8 cellular contexts compared by ENCODE assay signal in genomic region chr17:83080641-83081560, GRCh38. TPM values are rescaled to one million over a fixed set of nuclear protein-coding genes. Genes with fewer than 3 reads are reported as not detected.
DNase-seq lines count a peak whose midpoint lies in the region; ATAC-seq and TF ChIP-seq lines count a peak whose summit lies in the region.

No MANE protein-coding gene starts in this region.

- peak overlapping the region; percentile 72 for H3K27ac ChIP-seq in muscle layer of duodenum (ENCODE audit: low read length)
- H3K27ac ChIP-seq in tibial nerve: peak overlapping the region; percentile 91 to 97 (median 95)

- H3K9me3 ChIP-seq in muscle layer of duodenum (ENCODE audit: control insufficient read depth in 1 of 2, low read length in 2 of 2) (no peaks in the 10 kb centered on the region), tibial nerve (no peaks in the 10 kb centered on the region)

- WGBS in tibial nerve, 2 donors: 0 to 3% methylated on average over 39 to 58 of the region's 126 CpGs

- peak in 1 of 2 donors; percentile 2 for TF ChIP-seq EP300 in tibial nerve (IDR thresholded peaks at IDR 0.05)

- H3K4me1 ChIP-seq in muscle layer of duodenum (ENCODE audit: control insufficient read depth in 1 of 2, insufficient read depth in 2 of 2, low read length in 2 of 2) (peaks cover 12 to 41% of the 10 kb centered on the region in 2 donors), tibial nerve (peaks cover 0 to 64% (median 54%) of the 10 kb centered on the region in 4 donors)

- ATAC-seq in Right ventricle myocardium inferior: peak; percentile 20

- H3K36me3 ChIP-seq in muscle layer of duodenum (ENCODE audit: control insufficient read depth in 1 of 2, insufficient read depth in 2 of 2, low read length in 2 of 2) (peaks cover 8 to 11% of the 10 kb centered on the region in 2 donors), tibial nerve (peaks cover 0 to 15% (median 0%) of the 10 kb centered on the region in 3 donors)

- DNase-seq in Right ventricle myocardium inferior (ENCODE audit: missing footprints) (no peak), cardiac septum (ENCODE audit: low spot score) (no peak), epidermal melanocyte (ENCODE audit: insufficient read length, low spot score) (peak; percentile 34), tibial nerve (ENCODE audit: low spot score in 2 of 2) (no peak), NCI-H187 treated with DMSO at 0.1 percent for 48 hours (lab: John Stamatoyannopoulos, UW) (no peak), cortex of kidney (lab: John Stamatoyannopoulos, UW) (no peak)
- peak; percentile 24 to 46 for DNase-seq in activated CD4-positive, alpha-beta T cell treated with anti-CD3 and anti-CD28 coated beads, Interleukin-2, amount 50 U/mL, for 4 hours

- H3K27me3 ChIP-seq in muscle layer of duodenum (ENCODE audit: low read depth, low read length): no peaks in the 10 kb centered on the region
- H3K27me3 ChIP-seq in tibial nerve: no peaks in the 10 kb centered on the region

- H3K4me3 ChIP-seq in muscle layer of duodenum (ENCODE audit: low read depth in 1 of 2, low read length in 2 of 2) (peak overlapping the region; percentile 34 to 73), tibial nerve (peak overlapping the region; percentile 62 to 96 (median 84))

- no peak for TF ChIP-seq CTCF in tibial nerve (IDR thresholded peaks at IDR 0.05)

- TF ChIP-seq POLR2A in tibial nerve (IDR thresholded peaks at IDR 0.05): peak in 1 of 2 donors; percentile 19

- intact Hi-C loops in Right ventricle myocardium inferior (cut with DNase I) (loop anchor here (2.0 kb wide), 1 partner anchor 30 kb away; no protein-coding TSS in a partner anchor), cardiac septum (cut with DNase I) (no loop called here)

RNA-seq across cellular contexts. Expression of gene METRNL, which starts 1.5 kb away (rescaled TPM):
- 70.1 TPM for total RNA-seq in Right ventricle myocardium inferior
- 104 TPM for total RNA-seq in cardiac septum
- total RNA-seq in tibial nerve: 100 to 1,000 TPM; 112 to 162 (median 147) TPM

Comparison
In these comparisons a context has a peak if more than half of its experiments do, and no peak if none do; other contexts are left out.
1. DNase-seq: peak in activated CD4-positive, alpha-beta T cell treated with anti-CD3 and anti-CD28 coated beads, Interleukin-2, amount 50 U/mL, for 4 hours (2 of 2) and epidermal melanocyte (single experiment); none in Right ventricle myocardium inferior (single experiment), cardiac septum (single experiment), tibial nerve (0 of 2), NCI-H187 treated with DMSO at 0.1 percent for 48 hours (single experiment) and cortex of kidney (single experiment).